36 cellular contexts compared by ENCODE assay signal in the genomic region with DNA sequence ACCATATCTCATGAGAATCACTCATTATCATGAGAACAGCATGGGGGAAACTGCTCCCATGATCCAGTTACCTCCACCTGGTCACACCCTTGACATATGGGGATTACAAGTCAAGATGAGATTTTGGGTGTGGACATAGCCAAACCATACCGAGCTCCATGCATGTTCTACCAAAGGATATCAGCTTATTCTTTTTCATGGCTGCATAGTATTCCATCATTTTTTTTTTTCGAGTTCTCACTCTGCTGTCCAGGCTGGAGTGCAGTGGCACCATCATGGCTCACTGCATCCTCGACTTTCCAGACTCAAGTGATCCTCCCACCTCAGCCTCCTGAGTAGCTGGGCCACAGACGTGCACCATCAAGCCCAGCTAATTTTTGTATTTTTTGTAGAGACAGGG.
DNase-seq lines count a peak whose midpoint lies in the region; ATAC-seq, FAIRE-seq and TF ChIP-seq lines count a peak whose summit lies in the region.
"Had no signal": no experiment of that assay in that cellular context is flagged by ENCODE, and none has a peak within 500 bp of the region (broad histone marks: within the 10 kb centered on the region; RNA-seq: fewer than 3 reads in every experiment).

No MANE protein-coding gene starts in this region.

- no peak overlapping the region for H3K4me3 ChIP-seq in A549
- H3K4me3 ChIP-seq in HEK293 (ENCODE audit: low read depth, low read length), result no peak overlapping the region
- H3K4me3 ChIP-seq in K562, result no peak overlapping the region
- no peak overlapping the region for H3K4me3 ChIP-seq in H1 (ENCODE audit: extremely low read depth in 1 of 4, insufficient read depth in 2 of 4, low read depth in 3 of 4, low read length in 4 of 4)
- H3K4me3 ChIP-seq: BLaER1; BLaER1 treated with 17β-estradiol and CSF1 and Interleukin-3, amounts not matched to agents 10 nM and 100 nM had no signal

- TF ChIP-seq CTCF in A549 (IDR thresholded peaks at IDR 0.05), result no peak
- TF ChIP-seq CTCF in HEK293 (tag by site-specific recombination; IDR thresholded peaks at IDR 0.05), result no peak
- no peak for TF ChIP-seq CTCF in K562 (IDR thresholded peaks at IDR 0.05 in 2 of 3, conservative IDR thresholded peaks at IDR 0.05 in 1 of 3; ENCODE audit: insufficient read depth in 2 of 3, low read depth in 1 of 3, low read length in 3 of 3)
- no peak for TF ChIP-seq CTCF in H1 (IDR thresholded peaks at IDR 0.05; ENCODE audit: control extremely low read depth in 1 of 3, insufficient read depth in 1 of 3, low read depth in 1 of 3, low read length in 3 of 3)
- no peak for TF ChIP-seq CTCF in HFFc6 (IDR thresholded peaks at IDR 0.05)

- H3K4me1 ChIP-seq in A549 (peaks cover 33% of the 10 kb centered on the region), HEK293 (ENCODE audit: control insufficient read depth, insufficient read depth, low read length) (no peaks in the 10 kb centered on the region), K562 (replicated peaks in 1 of 2; ENCODE audit: control insufficient read depth in 2 of 2, insufficient read depth in 2 of 2, low read length in 2 of 2) (no peaks in the 10 kb centered on the region), H1 (replicated peaks in 1 of 4; ENCODE audit: control insufficient read depth in 3 of 4, insufficient read depth in 4 of 4, low read length in 3 of 4) (peaks cover 0 to 5% (median 0%) of the 10 kb centered on the region in 4 experiments; a peak in 2 of 7 replicates)
- H3K4me1 ChIP-seq: BE2C, BLaER1, Caco-2 had no signal

- in situ Hi-C loops in K562 (cut with MboI), result no loop called here

- H3K27ac Mint-ChIP-seq in HFFc6, result no peak overlapping the region
- H3K27ac Mint-ChIP-seq: B cell; CD14-positive monocyte; CD4-positive, alpha-beta T cell; CD4-positive, CD25-positive, alpha-beta regulatory T cell; CD8-positive, alpha-beta memory T cell; CD8-positive, alpha-beta T cell had no signal

- H3K23ac ChIP-seq in H1 (ENCODE audit: insufficient read length), result no peak overlapping the region

- no peaks in the 10 kb centered on the region for H3K79me1 ChIP-seq in H1 (ENCODE audit: low read depth, low read length)

- no peaks in the 10 kb centered on the region for H3K27me3 ChIP-seq in K562 (ENCODE audit: control insufficient read depth in 2 of 2, insufficient read depth in 2 of 2, low read length in 2 of 2)
- H3K27me3 ChIP-seq in H1 (replicated peaks in 1 of 4; ENCODE audit: control insufficient read depth in 3 of 4, extremely low read depth in 1 of 4, insufficient read depth in 3 of 4, low read length in 3 of 4), result no peaks in the 10 kb centered on the region
- H3K27me3 ChIP-seq: BE2C; BLaER1; BLaER1 treated with 17β-estradiol and CSF1 and Interleukin-3, amounts not matched to agents 10 nM and 100 nM had no signal

- H3K9ac ChIP-seq in K562 (ENCODE audit: insufficient read depth in 1 of 2, low read depth in 2 of 2, low read length in 2 of 2) (no peak overlapping the region), H1 (replicated peaks in 1 of 4; ENCODE audit: extremely low read depth in 1 of 4, low read depth in 3 of 4, low read length in 3 of 4) (no peak overlapping the region)
- H3K9ac ChIP-seq: BLaER1; BLaER1 treated with 17β-estradiol and CSF1 and Interleukin-3, amounts not matched to agents 10 nM and 100 nM had no signal

- DNase-seq in A549 (ENCODE audit: low read depth in 1 of 2, low spot score in 1 of 2), result no peak
- no peak for DNase-seq in K562 (ENCODE audit: extremely low read depth in 1 of 4, low spot score in 3 of 4)
- DNase-seq in H1 (ENCODE audit: low read depth in 1 of 2, low spot score in 2 of 2), result no peak
- DNase-seq in OCI-M1 (lab: John Stamatoyannopoulos, UW), result no peak
- no peak for DNase-seq in NAMALWA (ENCODE audit: low spot score)
- DNase-seq in HFFc6, result no peak
- DNase-seq: 8988T; ACHN; AML-193; BE2C; C1 segment of cervical spinal cord; Caco-2; Calu3; CD4-positive, alpha-beta memory T cell; CD4-positive, alpha-beta T cell; CD4-positive, CD25-positive, alpha-beta regulatory T cell; CD8-positive, alpha-beta memory T cell; CD8-positive, alpha-beta T cell; COR-L47; DMS 273 treated with DMSO at 0.1 percent for 48 hours; DMS153; DMS53; DMS79; DMS79 treated with DMSO at 0.1 percent for 48 hours; DND-41; EL had no signal

- H2AK5ac ChIP-seq in H1 (ENCODE audit: low read depth, low read length), result no peak overlapping the region

- intact Hi-C loops in K562 (cut with micrococcal nuclease), result no loop called here

- no peak overlapping the region for H3K27ac ChIP-seq in A549
- H3K27ac ChIP-seq in HEK293 (ENCODE audit: extremely low read depth, low read depth, low read length), result no peak overlapping the region
- H3K27ac ChIP-seq in K562 (ENCODE audit: extremely low read depth, low read depth, low read length), result no peak overlapping the region
- H3K27ac ChIP-seq in H1 (ENCODE audit: low read depth, low read length), result no peak overlapping the region
- H3K27ac ChIP-seq: 22Rv1; BLaER1; BLaER1 treated with 17β-estradiol and CSF1 and Interleukin-3, amounts not matched to agents 10 nM and 100 nM; C4-2B had no signal

- no peak overlapping the region for H3K18ac ChIP-seq in H1 (ENCODE audit: extremely low read depth, low read length)

- no peak overlapping the region for H2BK20ac ChIP-seq in H1 (ENCODE audit: low read length)

- TF ChIP-seq POLR2A in A549 (IDR thresholded peaks at IDR 0.05; ENCODE audit: low read length) (no peak), K562 (conservative IDR thresholded peaks at IDR 0.05) (no peak), H1 (IDR thresholded peaks at IDR 0.05; ENCODE audit: control extremely low read depth in 1 of 2, low read depth in 2 of 2, low read length in 2 of 2) (no peak)

- TF ChIP-seq RAD21 in A549 (conservative IDR thresholded peaks at IDR 0.05 in 1 of 2, IDR thresholded peaks at IDR 0.05 in 1 of 2), result no peak
- TF ChIP-seq RAD21 in K562 (CRISPR knock-in tag; conservative IDR thresholded peaks at IDR 0.05 in 1 of 2, IDR thresholded peaks at IDR 0.05 in 1 of 2), result no peak
- no peak for TF ChIP-seq RAD21 in H1 (IDR thresholded peaks at IDR 0.05 in 1 of 2, conservative IDR thresholded peaks at IDR 0.05 in 1 of 2; ENCODE audit: low read depth in 2 of 2, low read length in 2 of 2)

- no peak overlapping the region for H3K4me3 Mint-ChIP-seq in HFFc6
- H3K4me3 Mint-ChIP-seq: B cell; CD14-positive monocyte; CD4-positive, alpha-beta memory T cell; CD4-positive, alpha-beta T cell; CD4-positive, CD25-positive, alpha-beta regulatory T cell; CD8-positive, alpha-beta memory T cell; CD8-positive, alpha-beta T cell had no signal

- H3K36me3 ChIP-seq in HEK293 (ENCODE audit: control insufficient read depth in 2 of 2, insufficient read depth in 1 of 2, low read length in 2 of 2), result no peaks in the 10 kb centered on the region
- no peaks in the 10 kb centered on the region for H3K36me3 ChIP-seq in K562 (ENCODE audit: control insufficient read depth, insufficient read depth, low read length)
- H3K36me3 ChIP-seq in H1 (ENCODE audit: control insufficient read depth in 2 of 4, insufficient read depth in 4 of 4, low read length in 3 of 4), result no peaks in the 10 kb centered on the region
- H3K36me3 ChIP-seq: BE2C; BLaER1; BLaER1 treated with 17β-estradiol and CSF1 and Interleukin-3, amounts not matched to agents 10 nM and 100 nM had no signal

- H4K91ac ChIP-seq in H1 (replicated peaks; ENCODE audit: insufficient read length, low read length), result no peak overlapping the region

- H2BK15ac ChIP-seq in H1 (ENCODE audit: low read length), result no peak overlapping the region

- peaks cover 66% of the 10 kb centered on the region for H3K9me3 Mint-ChIP-seq in HFFc6

- H2AFZ ChIP-seq in K562 (ENCODE audit: low read depth, low read length) (no peak overlapping the region), H1 (ENCODE audit: low read length) (no peak overlapping the region)

- H3K4me2 ChIP-seq in A549 (no peak overlapping the region), K562 (ENCODE audit: insufficient read depth, low read length) (no peak overlapping the region), H1 (ENCODE audit: insufficient read depth in 1 of 2, low read depth in 2 of 2, low read length in 2 of 2) (no peak overlapping the region)
- H3K4me2 ChIP-seq: BLaER1; BLaER1 treated with 17β-estradiol and CSF1 and Interleukin-3, amounts not matched to agents 10 nM and 100 nM had no signal

- H4K5ac ChIP-seq in H1 (ENCODE audit: insufficient read length, low read depth, low read length), result no peak overlapping the region

- ATAC-seq in A549 (no peak), K562 (no peak), HG02798 (IDR thresholded peaks at IDR 0.05; ENCODE audit: poor library complexity, unreplicated experiment) (no peak)
- ATAC-seq: CD8-positive, alpha-beta T cell had no signal

- H3K79me2 ChIP-seq in K562 (ENCODE audit: control insufficient read depth, insufficient read depth, low read length), result no peaks in the 10 kb centered on the region
- no peaks in the 10 kb centered on the region for H3K79me2 ChIP-seq in H1 (ENCODE audit: control insufficient read depth in 1 of 2, insufficient read depth in 2 of 2, low read length in 2 of 2)

- no peaks in the 10 kb centered on the region for H3K4me1 Mint-ChIP-seq in HFFc6 (ENCODE audit: low read depth)
- H3K4me1 Mint-ChIP-seq: B cell; CD14-positive monocyte; CD4-positive, alpha-beta memory T cell; CD4-positive, CD25-positive, alpha-beta regulatory T cell; CD8-positive, alpha-beta memory T cell had no signal

- H3K9me3 ChIP-seq in A549 (peaks cover 8% of the 10 kb centered on the region; the same call in 2 of the 3 replicates), HEK293 (ENCODE audit: control insufficient read depth, insufficient read depth, low read depth, low read length) (no peaks in the 10 kb centered on the region), K562 (replicated peaks; ENCODE audit: control insufficient read depth, insufficient read depth, low read depth, low read length) (peaks cover 2% of the 10 kb centered on the region; the same call in 1 of the 2 replicates), H1 (ENCODE audit: insufficient read depth in 2 of 2, low read depth in 1 of 2, low read length in 1 of 2) (no peaks in the 10 kb centered on the region)

- no peak overlapping the region for H4K8ac ChIP-seq in H1 (ENCODE audit: extremely low read depth, insufficient read depth, low read length)

- H4K20me1 ChIP-seq in K562 (replicated peaks; ENCODE audit: control insufficient read depth, insufficient read depth, low read length) (no peaks in the 10 kb centered on the region), H1 (replicated peaks in 1 of 2; ENCODE audit: control insufficient read depth in 1 of 2, insufficient read depth in 2 of 2, low read length in 2 of 2) (no peaks in the 10 kb centered on the region)
- H4K20me1 ChIP-seq: BLaER1; BLaER1 treated with 17β-estradiol and CSF1 and Interleukin-3, amounts not matched to agents 10 nM and 100 nM had no signal

- no peak overlapping the region for H3K14ac ChIP-seq in H1 (ENCODE audit: insufficient read length)

- no peak overlapping the region for H2BK5ac ChIP-seq in H1 (ENCODE audit: low read depth, low read length)

- no peak for TF ChIP-seq EP300 in A549 (IDR thresholded peaks at IDR 0.05)
- TF ChIP-seq EP300 in K562 (IDR thresholded peaks at IDR 0.05; ENCODE audit: low read length), result no peak
- TF ChIP-seq EP300 in H1 (IDR thresholded peaks at IDR 0.05; ENCODE audit: borderline replicate concordance in 1 of 2, low read depth in 2 of 2, low read length in 2 of 2), result no peak

- H3K23me2 ChIP-seq in H1 (ENCODE audit: low read depth, low read length), result no peaks in the 10 kb centered on the region

- no peaks in the 10 kb centered on the region for H3K27me3 Mint-ChIP-seq in HFFc6 (ENCODE audit: insufficient read depth)
- H3K27me3 Mint-ChIP-seq: B cell had no signal

- BruUV-seq in K562 (replicated peaks; lab: Mats Ljungman, UMichigan), result no TSS peak

- no peak overlapping the region for H3K4ac ChIP-seq in H1 (replicated peaks; ENCODE audit: insufficient read length, low read depth, low read length)

- WGBS in A549 (ENCODE audit: missing lambda C conversion rate), result 38% methylated on average over 4 of the region's 4 CpGs
- WGBS in K562 (ENCODE audit: insufficient coverage, low coverage, missing lambda C conversion rate), result 0% methylated on average over 4 of the region's 4 CpGs
- WGBS in H1 (ENCODE audit: extremely low coverage in 1 of 2, insufficient coverage in 1 of 2, insufficient read length in 1 of 2, insufficient replicate concordance in 2 of 2, low coverage in 1 of 2, low lambda C conversion rate in 2 of 2, missing lambda C conversion rate in 1 of 2), 2 experiments, result 79% methylated on average over 4 of the region's 4 CpGs; no CpG with 5 or more reads in 1 of the 2 experiments

- no peaks in the 10 kb centered on the region; the same call in 1 of the 2 replicates for H3K36me3 Mint-ChIP-seq in HFFc6 (ENCODE audit: low read depth)
- H3K36me3 Mint-ChIP-seq: CD14-positive monocyte; CD4-positive, CD25-positive, alpha-beta regulatory T cell had no signal

- no peak overlapping the region for H2BK12ac ChIP-seq in H1 (ENCODE audit: low read depth, low read length)

- POLR2A ChIA-PET in A549 (lab: Yijun Ruan, JAX) (no interaction called here), HEK293 (lab: Yijun Ruan, JAX) (no interaction called here), K562 (lab: Yijun Ruan, JAX) (no interaction called here), H1 (lab: Charles Lee; ENCODE audit: partially characterized antibody) (no interaction called here)

- H3K56ac ChIP-seq in H1 (replicated peaks; ENCODE audit: insufficient read length, low read depth, low read length), result no peak overlapping the region

- CTCF ChIA-PET in A549 (lab: Yijun Ruan, JAX) (no interaction called here), HEK293 (lab: Yijun Ruan, JAX) (interaction anchor here (0.6 kb wide), 1 partner anchor 842 kb away, joined by 3 read pairs; no protein-coding TSS in a partner anchor), K562 (lab: Yijun Ruan, JAX; ENCODE audit: low intra/inter-chr PET ratio) (no interaction called here), H1 (lab: Charles Lee; ENCODE audit: partially characterized antibody) (interaction anchor here (1.0 kb wide), 1 partner anchor 589 kb away, joined by 3 read pairs; no protein-coding TSS in a partner anchor)

- no peak for FAIRE-seq in A549 (lab: Jason Lieb, UNC)
- FAIRE-seq in K562 (lab: Jason Lieb, UNC), result no peak
- no peak for FAIRE-seq in H1 (lab: Jason Lieb, UNC)
- FAIRE-seq: A204.1, D721Med had no signal

- no peak overlapping the region for H2BK120ac ChIP-seq in H1 (replicated peaks; ENCODE audit: low read depth, low read length)

- H3K9me1 ChIP-seq in K562 (ENCODE audit: control insufficient read depth, insufficient read depth, low read length), result no peaks in the 10 kb centered on the region

Comparison
In these comparisons a context has a peak if more than half of its experiments do, and no peak if none do; other contexts are left out.
1. CTCF ChIA-PET loops: an anchor here in HEK293 (0.6 kb wide) and H1 (1.0 kb wide); none called in A549 and K562.